In the genomic region with DNA sequence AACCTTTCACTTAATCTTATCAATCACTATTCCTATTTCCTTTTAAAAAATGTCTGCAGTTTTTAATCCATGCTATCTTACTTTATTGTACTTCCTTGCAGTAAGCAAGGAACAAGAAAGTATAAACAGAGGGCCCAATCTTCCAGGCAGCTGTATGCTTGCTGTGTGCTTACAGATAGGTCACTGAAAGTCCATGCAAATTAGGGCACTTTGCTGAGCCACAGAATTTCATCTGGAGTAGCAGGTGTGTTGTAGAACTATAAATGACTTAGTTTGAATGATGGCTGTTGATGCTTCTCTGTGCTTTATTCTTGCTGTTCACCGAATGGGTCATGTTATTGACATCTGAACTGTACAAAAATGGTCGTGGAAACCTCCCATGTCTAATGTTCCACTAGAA, we compare ENCODE assay signal across 13 cellular contexts.
DNase-seq lines count a peak whose midpoint lies in the region; ATAC-seq lines count a peak whose summit lies in the region.
"Had no signal": no experiment of that assay in that cellular context is flagged by ENCODE, and none has a peak within 500 bp of the region (broad histone marks: within the 10 kb centered on the region; RNA-seq: fewer than 3 reads in every experiment).

No MANE protein-coding gene starts in this region.

- H3K27me3 Mint-ChIP-seq in stimulated activated naive CD8-positive, alpha-beta T cell treated with anti-CD3 and anti-CD28 coated beads, Interleukin-15, amount 100 ng/mL, for 72 hours = no peaks in the 10 kb centered on the region
- H3K27me3 Mint-ChIP-seq: B cell had no signal

- no peak overlapping the region for H3K4me3 Mint-ChIP-seq in stimulated activated naive CD8-positive, alpha-beta T cell treated with anti-CD3 and anti-CD28 coated beads, Interleukin-15, amount 100 ng/mL, for 72 hours
- H3K4me3 Mint-ChIP-seq: B cell had no signal

- DNase-seq in glomerular visceral epithelial cell (ENCODE audit: extremely low spot score) = no peak
- DNase-seq in NCI-H2029 (lab: John Stamatoyannopoulos, UW) = no peak
- no peak for DNase-seq in NCI-H524 (lab: John Stamatoyannopoulos, UW)
- no peak for DNase-seq in stimulated activated naive CD8-positive, alpha-beta T cell treated with anti-CD3 and anti-CD28 coated beads, Interleukin-15, amount 100 ng/mL, for 72 hours
- DNase-seq: anterior cingulate cortex; effector CD8-positive, alpha-beta T cell; NCI-H1436; PC-3 had no signal

- ATAC-seq in GM18508 (IDR thresholded peaks at IDR 0.05; ENCODE audit: insufficient read depth, unreplicated experiment) (peak; percentile 97), GM19467 (IDR thresholded peaks at IDR 0.05; ENCODE audit: unreplicated experiment) (peak; percentile 93), HG02884 (IDR thresholded peaks at IDR 0.05; ENCODE audit: unreplicated experiment) (peak; percentile 93), HG03520 (IDR thresholded peaks at IDR 0.05; ENCODE audit: unreplicated experiment) (peak; percentile 98)
- no peak for ATAC-seq in stimulated activated naive CD8-positive, alpha-beta T cell treated with anti-CD3 and anti-CD28 coated beads, Interleukin-15, amount 100 ng/mL, for 72 hours
- ATAC-seq: PC-3 had no signal

- no peaks in the 10 kb centered on the region for H3K4me1 Mint-ChIP-seq in stimulated activated naive CD8-positive, alpha-beta T cell treated with anti-CD3 and anti-CD28 coated beads, Interleukin-15, amount 100 ng/mL, for 72 hours
- H3K4me1 Mint-ChIP-seq: B cell had no signal

- H3K9me3 Mint-ChIP-seq in stimulated activated naive CD8-positive, alpha-beta T cell treated with anti-CD3 and anti-CD28 coated beads, Interleukin-15, amount 100 ng/mL, for 72 hours = peaks cover 8 to 10% of the 10 kb centered on the region in 2 donors

- H3K27ac Mint-ChIP-seq in stimulated activated naive CD8-positive, alpha-beta T cell treated with anti-CD3 and anti-CD28 coated beads, Interleukin-15, amount 100 ng/mL, for 72 hours = no peak overlapping the region
- H3K27ac Mint-ChIP-seq: B cell had no signal
